7 cellular contexts compared by ENCODE assay signal in the genomic region with DNA sequence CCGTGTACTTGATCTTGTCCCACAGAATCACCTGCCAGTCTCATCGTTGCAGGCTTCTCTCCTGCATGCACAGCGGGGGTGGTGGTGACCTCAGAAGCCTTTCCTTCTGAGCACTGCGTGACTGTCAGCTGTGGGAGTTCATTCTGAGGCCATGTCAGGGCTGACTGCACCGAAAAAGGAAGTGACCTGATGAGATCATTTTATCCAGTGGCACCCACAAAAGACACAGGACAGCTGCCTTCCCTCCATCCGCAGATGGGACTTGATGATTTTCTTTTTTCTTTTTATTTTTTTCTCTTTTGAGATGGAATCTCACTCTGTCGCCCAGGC.
A peak's percentile ranks its signal among the peaks of the same experiment; 100 is the strongest.
DNase-seq lines count a peak whose midpoint lies in the region; ATAC-seq, FAIRE-seq and TF ChIP-seq lines count a peak whose summit lies in the region.

No MANE protein-coding gene starts in this region.

- no peak overlapping the region for H2AFZ ChIP-seq in fibroblast of lung (ENCODE audit: low read length)

- H3K27ac ChIP-seq in fibroblast of lung (ENCODE audit: insufficient read depth, low read length) (no peak overlapping the region), spleen (peak overlapping the region in 7 of 8 donors; percentile 42 to 77 (median 66))

- H3K4me2 ChIP-seq in fibroblast of lung (ENCODE audit: extremely low read depth, insufficient read depth, low read length) = no peak overlapping the region

- H3K36me3 ChIP-seq in fibroblast of lung (ENCODE audit: control insufficient read depth, insufficient read depth, low read length) (peaks cover 10% of the 10 kb centered on the region), spleen (peaks cover 0 to 76% (median 11%) of the 10 kb centered on the region in 6 donors)

- no peaks in the 10 kb centered on the region for H3K79me2 ChIP-seq in fibroblast of lung (ENCODE audit: control insufficient read depth, insufficient read depth, low read length)

- DNase-seq in NAMALWA (ENCODE audit: low spot score) (peak; percentile 99), fibroblast of lung (ENCODE audit: low read depth in 2 of 2) (peak; percentile 31 to 52), spleen (peak; percentile 87), frontal cortex (ENCODE audit: low spot score in 2 of 2) (no peak), H54 (ENCODE audit: insufficient read length, low spot score) (no peak)

- H3K4me3 ChIP-seq in fibroblast of lung (replicated peaks in 1 of 4; ENCODE audit: control extremely low read depth in 1 of 4, insufficient read depth in 1 of 4, low read depth in 3 of 4, low read length in 4 of 4) (no peak overlapping the region), spleen (peak overlapping the region in 1 of 8 donors; percentile 26)

- TF ChIP-seq CTCF in fibroblast of lung (conservative IDR thresholded peaks at IDR 0.05 in 1 of 2, IDR thresholded peaks at IDR 0.05 in 1 of 2; ENCODE audit: low read depth in 1 of 2, low read length in 2 of 2) = no peak
- TF ChIP-seq CTCF in spleen (IDR thresholded peaks at IDR 0.05 in 8 of 11, conservative IDR thresholded peaks at IDR 0.05 in 3 of 11) = no peak

- TF ChIP-seq POLR2A in spleen (IDR thresholded peaks at IDR 0.05) (no peak), H54 (IDR thresholded peaks at IDR 0.05; ENCODE audit: low read depth, low read length) (no peak)

- intact Hi-C loops in spleen (cut with DNase I; ENCODE audit: low total_unique reads) = no loop called here

- no peaks in the 10 kb centered on the region for H3K27me3 ChIP-seq in fibroblast of lung (ENCODE audit: control insufficient read depth, insufficient read depth, low read length)
- no peaks in the 10 kb centered on the region for H3K27me3 ChIP-seq in spleen (replicated peaks in 1 of 7)

- H3K9me3 ChIP-seq in fibroblast of lung (ENCODE audit: control insufficient read depth, insufficient read depth, low read depth, low read length) = no peaks in the 10 kb centered on the region
- no peaks in the 10 kb centered on the region for H3K9me3 ChIP-seq in spleen

- WGBS in spleen, 5 donors = 11 to 30% (median 21%) methylated on average over 6 to 7 of the region's 7 CpGs

- ATAC-seq in GM18870 (IDR thresholded peaks at IDR 0.05; ENCODE audit: unreplicated experiment) (peak; percentile 98), HG02588 (IDR thresholded peaks at IDR 0.05; ENCODE audit: unreplicated experiment) (peak; percentile 98)

- H3K4me1 ChIP-seq in fibroblast of lung (ENCODE audit: control insufficient read depth, extremely low read depth, insufficient read depth, low read length) = peaks cover 3% of the 10 kb centered on the region
- H3K4me1 ChIP-seq in spleen = peaks cover 17 to 43% (median 30%) of the 10 kb centered on the region in 6 donors

- H4K20me1 ChIP-seq in fibroblast of lung (ENCODE audit: control insufficient read depth, extremely low read depth, insufficient read depth, low read length) = peaks cover 2% of the 10 kb centered on the region

- FAIRE-seq in frontal cortex (lab: Jason Lieb, UNC) (no peak), H54 (lab: Jason Lieb, UNC) (no peak)

- H3K9ac ChIP-seq in fibroblast of lung (ENCODE audit: insufficient read depth, low read length) = no peak overlapping the region

Comparison
In these comparisons a context has a peak if more than half of its experiments do, and no peak if none do; other contexts are left out.
1. DNase-seq: peak in NAMALWA (single experiment), fibroblast of lung (2 of 2) and spleen (single experiment); none in frontal cortex (0 of 2) and H54 (single experiment).